Comparison of ENCODE assay signal across 1 cellular context in genomic region chr5:40798012-40798855, GRCh38.
TF ChIP-seq lines count a peak whose summit lies in the region.

Gene PRKAA1 (minus strand): TSS chr5:40798374. CDS start chr5:40798189, 185 bp downstream.

TF ChIP-seq in HepG2, 621 proteins besides CTCF, POLR2A, EP300 and RAD21 (continued from another document and continues in another):
- TF ChIP-seq, protein P1, sequence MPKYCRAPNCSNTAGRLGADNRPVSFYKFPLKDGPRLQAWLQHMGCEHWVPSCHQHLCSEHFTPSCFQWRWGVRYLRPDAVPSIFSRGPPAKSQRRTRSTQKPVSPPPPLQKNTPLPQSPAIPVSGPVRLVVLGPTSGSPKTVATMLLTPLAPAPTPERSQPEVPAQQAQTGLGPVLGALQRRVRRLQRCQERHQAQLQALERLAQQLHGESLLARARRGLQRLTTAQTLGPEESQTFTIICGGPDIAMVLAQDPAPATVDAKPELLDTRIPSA (CRISPR knock-in tag; IDR thresholded peaks at IDR 0.05; ENCODE audit: borderline replicate concordance): no peak
- TF ChIP-seq ZSCAN9 (CRISPR knock-in tag; IDR thresholded peaks at IDR 0.05; ENCODE audit: borderline replicate concordance): peak; percentile 63; the same call in 1 of the 2 replicates
- TF ChIP-seq ZBTB42 (CRISPR knock-in tag; IDR thresholded peaks at IDR 0.05): no peak
- no peak for TF ChIP-seq ZBTB40 (IDR thresholded peaks at IDR 0.05)
- 0 out of 2 replicates have a peak, but pooled peaks have one; percentile 42 for TF ChIP-seq ZBTB40 (CRISPR knock-in tag; IDR thresholded peaks at IDR 0.05)
- TF ChIP-seq RCOR2 (CRISPR knock-in tag; IDR thresholded peaks at IDR 0.05): peak; percentile 25; the same call in 1 of the 2 replicates
- TF ChIP-seq NFKB2 (CRISPR knock-in tag; IDR thresholded peaks at IDR 0.05; ENCODE audit: borderline replicate concordance): peak; percentile 40; the same call in 1 of the 2 replicates
- TF ChIP-seq PAXIP1 (CRISPR knock-in tag; conservative IDR thresholded peaks at IDR 0.05): peak; percentile 17; the same call in 1 of the 2 replicates
- no peak for TF ChIP-seq ZNF207 (IDR thresholded peaks at IDR 0.05; ENCODE audit: borderline replicate concordance)
- peak; percentile 76; the same call in 1 of the 2 replicates for TF ChIP-seq MXD4 (CRISPR knock-in tag; IDR thresholded peaks at IDR 0.05)
- no peak for TF ChIP-seq CENPBD1 (CRISPR knock-in tag; IDR thresholded peaks at IDR 0.05; ENCODE audit: borderline replicate concordance, low read depth)
- no peak for TF ChIP-seq MAZ (IDR thresholded peaks at IDR 0.05; ENCODE audit: borderline replicate concordance, low read depth, low read length)
- TF ChIP-seq MAZ (CRISPR knock-in tag; IDR thresholded peaks at IDR 0.05; ENCODE audit: low read depth): peak; percentile 85
- TF ChIP-seq STAG1 (CRISPR knock-in tag; IDR thresholded peaks at IDR 0.05): peak; percentile 61
- peak; percentile 32; the same call in 1 of the 2 replicates for TF ChIP-seq ZNF556 (CRISPR knock-in tag; IDR thresholded peaks at IDR 0.05; ENCODE audit: borderline replicate concordance)
- no peak for TF ChIP-seq USF2 (IDR thresholded peaks at IDR 0.05; ENCODE audit: low read depth, low read length)
- TF ChIP-seq USF2 (CRISPR knock-in tag; IDR thresholded peaks at IDR 0.05; ENCODE audit: borderline replicate concordance): no peak
- TF ChIP-seq SRSF9 (IDR thresholded peaks at IDR 0.05; ENCODE audit: borderline replicate concordance, insufficient read depth, low read depth, low read length, poor library complexity, severe bottlenecking): no peak
- TF ChIP-seq ZNF124 (CRISPR knock-in tag; IDR thresholded peaks at IDR 0.05): peak; percentile 24; the same call in 1 of the 2 replicates
- no peak for TF ChIP-seq ZNF296 (CRISPR knock-in tag; conservative IDR thresholded peaks at IDR 0.05)
- 0 out of 2 replicates have a peak, but pooled peaks have one; percentile 48 for TF ChIP-seq ZNF142 (CRISPR knock-in tag; IDR thresholded peaks at IDR 0.05)
- TF ChIP-seq GATA4 (IDR thresholded peaks at IDR 0.05; ENCODE audit: borderline replicate concordance, low read depth): no peak
- peak; percentile 56; the same call in 1 of the 2 replicates for TF ChIP-seq ISX (CRISPR knock-in tag; conservative IDR thresholded peaks at IDR 0.05)
- TF ChIP-seq ZNF367 (CRISPR knock-in tag; IDR thresholded peaks at IDR 0.05; ENCODE audit: borderline replicate concordance): no peak
- 0 out of 2 replicates have a peak, but pooled peaks have one; percentile 49 for TF ChIP-seq ZNF362 (CRISPR knock-in tag; IDR thresholded peaks at IDR 0.05; ENCODE audit: borderline replicate concordance)
- TF ChIP-seq NR2C2 (CRISPR knock-in tag; IDR thresholded peaks at IDR 0.05; ENCODE audit: borderline replicate concordance): peak; percentile 49
- TF ChIP-seq ZMYM4 (CRISPR knock-in tag; IDR thresholded peaks at IDR 0.05): peak; percentile 3; the same call in 1 of the 2 replicates
- TF ChIP-seq ZNF547 (CRISPR knock-in tag; IDR thresholded peaks at IDR 0.05): 0 out of 2 replicates have a peak, but pooled peaks have one; percentile 34
- no peak for TF ChIP-seq TERF1 (CRISPR knock-in tag; IDR thresholded peaks at IDR 0.05)
- 0 out of 2 replicates have a peak, but pooled peaks have one; percentile 45 for TF ChIP-seq ELF1 (CRISPR knock-in tag; IDR thresholded peaks at IDR 0.05)
